In the genomic region with DNA sequence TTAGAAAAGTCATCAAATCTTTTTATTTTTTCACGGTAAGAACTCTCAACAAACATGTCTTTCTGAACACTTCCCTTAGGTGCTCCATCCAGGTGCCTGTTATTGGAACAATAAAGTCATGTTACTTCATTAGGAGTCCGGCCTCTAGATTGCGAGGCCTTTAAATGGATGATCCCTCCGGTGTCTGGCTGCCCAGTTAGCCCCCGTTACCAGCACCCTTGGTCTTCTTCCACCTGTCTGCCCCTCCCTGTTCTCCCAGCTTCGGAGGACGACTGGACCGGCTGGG, we compare ENCODE assay signal across 8 cellular contexts. TPM values are rescaled to one million over a fixed set of nuclear protein-coding genes. Genes with fewer than 3 reads are reported as not detected.
DNase-seq lines count a peak whose midpoint lies in the region; ATAC-seq and TF ChIP-seq lines count a peak whose summit lies in the region.

No MANE protein-coding gene starts in this region.

- H3K79me2 ChIP-seq in Karpas-422 (ENCODE audit: low read length): peaks cover 37% of the 10 kb centered on the region

- peak overlapping the region; percentile 99 for H3K9ac ChIP-seq in Karpas-422 (ENCODE audit: low read length)

- H3K27ac Mint-ChIP-seq in neural crest cell (ENCODE audit: unreplicated experiment): peak overlapping the region; percentile 95

- H3K9me3 Mint-ChIP-seq in neural crest cell: no peaks in the 10 kb centered on the region

- H3K4me1 ChIP-seq in Karpas-422 (ENCODE audit: low read length): peaks cover 25% of the 10 kb centered on the region

- no peaks in the 10 kb centered on the region for H3K27me3 ChIP-seq in Karpas-422 (ENCODE audit: low read length)
- no peaks in the 10 kb centered on the region for H3K27me3 ChIP-seq in dorsolateral prefrontal cortex

- H3K27ac ChIP-seq in Karpas-422 (ENCODE audit: low read length) (peak overlapping the region; percentile 38; the same call in 1 of the 2 replicates), dorsolateral prefrontal cortex (peak overlapping the region; percentile 39 to 96 (median 85))

- peaks cover 11% of the 10 kb centered on the region for H3K36me3 Mint-ChIP-seq in neural crest cell (ENCODE audit: low read depth)

- peak overlapping the region; percentile 66 for H2AFZ ChIP-seq in Karpas-422 (ENCODE audit: low read length)

- peaks cover 14% of the 10 kb centered on the region; the same call in 1 of the 2 replicates for H4K20me1 ChIP-seq in Karpas-422 (ENCODE audit: insufficient read depth, low read depth, low read length)

- peak overlapping the region; percentile 79 for H3K4me3 ChIP-seq in Karpas-422 (ENCODE audit: low read length)
- peak overlapping the region; percentile 67 to 98 (median 91) for H3K4me3 ChIP-seq in dorsolateral prefrontal cortex

- H3K4me3 Mint-ChIP-seq in neural crest cell: peak overlapping the region; percentile 98

- ATAC-seq in GM21717 (IDR thresholded peaks at IDR 0.05; ENCODE audit: unreplicated experiment): no peak

- DNase-seq in CD1c-positive myeloid dendritic cell (ENCODE audit: extremely low spot score): peak; percentile 11
- DNase-seq in Karpas-422: no peak
- no peak for DNase-seq in dorsolateral prefrontal cortex
- no peak for DNase-seq in neural crest cell (ENCODE audit: low read depth, low spot score)
- no peak for DNase-seq in cerebellar nuclear complex (lab: John Stamatoyannopoulos, UW)
- no peak for DNase-seq in NCI-H2227 (lab: John Stamatoyannopoulos, UW; ENCODE audit: unreplicated experiment)
- DNase-seq in glomerular visceral epithelial cell (ENCODE audit: extremely low spot score): no peak

- H3K27me3 Mint-ChIP-seq in neural crest cell (ENCODE audit: low read depth): no peaks in the 10 kb centered on the region

- H3K36me3 ChIP-seq in Karpas-422 (ENCODE audit: insufficient read depth, low read length): peaks cover 31% of the 10 kb centered on the region

- TF ChIP-seq CTCF in dorsolateral prefrontal cortex (IDR thresholded peaks at IDR 0.05 in 54 of 56, conservative IDR thresholded peaks at IDR 0.05 in 2 of 56; ENCODE audit: low read depth in 1 of 56, partially characterized antibody in 56 of 56) (no peak), neural crest cell (conservative IDR thresholded peaks at IDR 0.05) (no peak)

- peaks cover 37% of the 10 kb centered on the region for H3K4me1 Mint-ChIP-seq in neural crest cell

- H3K4me2 ChIP-seq in Karpas-422 (ENCODE audit: low read depth, low read length, poor library complexity, severe bottlenecking): peak overlapping the region; percentile 89

- intact Hi-C loops in dorsolateral prefrontal cortex (cut with DNase I): loop anchor here (1.0 to 2.0 kb wide), 3 partner anchors 13 to 63 kb away; a partner anchor contains a TSS

- H3K9me2 ChIP-seq in Karpas-422 (replicated peaks; ENCODE audit: insufficient read depth, low read length): no peaks in the 10 kb centered on the region

- H3K9me3 ChIP-seq in Karpas-422 (ENCODE audit: low read length): no peaks in the 10 kb centered on the region

RNA-seq across cellular contexts. Expression of a gene that starts 0.6 kb away (rescaled TPM):
- total RNA-seq in Karpas-422 (2014; rRNA removed; shearing (Covaris generic); ENCODE audit: low replicate concordance): 111 and 267 TPM in 2 replicates
- total RNA-seq in dorsolateral prefrontal cortex: 10 to 100 TPM; 40.1 to 80.6 (median 58.7) TPM
- total RNA-seq in neural crest cell: 201 and 213 TPM in 2 replicates

RNA-seq across cellular contexts. Expression of a gene that starts 12.7 kb away (rescaled TPM):
- total RNA-seq in Karpas-422 (2014; rRNA removed; shearing (Covaris generic); ENCODE audit: low replicate concordance): 7,506 and 9,874 TPM in 2 replicates
- 1,000 to 10,000 TPM in 91 of 120 experiments, 100 to 1,000 TPM in 29; 743 to 1,715 (median 1,080) TPM for total RNA-seq in dorsolateral prefrontal cortex
- total RNA-seq in neural crest cell: 4,478 and 4,582 TPM in 2 replicates

RNA-seq across cellular contexts. Expression of a gene that starts 14.3 kb away (rescaled TPM):
- total RNA-seq in Karpas-422 (2014; rRNA removed; shearing (Covaris generic); ENCODE audit: low replicate concordance): 11.9 and 13.4 TPM in 2 replicates
- 10 to 100 TPM in 25 of 120 experiments, 1 to 10 TPM in 95; 4.3 to 14.7 (median 8.4) TPM for total RNA-seq in dorsolateral prefrontal cortex
- 19.1 and 19.3 TPM in 2 replicates for total RNA-seq in neural crest cell

RNA-seq across cellular contexts. Expression of a gene that starts 23.8 kb away (rescaled TPM):
- not detected in 2 replicates for total RNA-seq in Karpas-422 (2014; rRNA removed; shearing (Covaris generic); ENCODE audit: low replicate concordance)
- total RNA-seq in dorsolateral prefrontal cortex (100 to 1,000 TPM in 44 of 120 experiments, 10 to 100 TPM in 76; 13.8 to 301 (median 84.0) TPM), neural crest cell (144 and 152 TPM in 2 replicates)

RNA-seq across cellular contexts. Expression of a gene that starts 24.3 kb away (rescaled TPM):
- 75.3 and 75.7 TPM in 2 replicates for total RNA-seq in Karpas-422 (2014; rRNA removed; shearing (Covaris generic); ENCODE audit: low replicate concordance)
- total RNA-seq in dorsolateral prefrontal cortex (10 to 100 TPM; 32.5 to 86.2 (median 56.5) TPM), neural crest cell (118 and 121 TPM in 2 replicates)
